ENCODE assay signal across 1 cellular context in the genomic region with DNA sequence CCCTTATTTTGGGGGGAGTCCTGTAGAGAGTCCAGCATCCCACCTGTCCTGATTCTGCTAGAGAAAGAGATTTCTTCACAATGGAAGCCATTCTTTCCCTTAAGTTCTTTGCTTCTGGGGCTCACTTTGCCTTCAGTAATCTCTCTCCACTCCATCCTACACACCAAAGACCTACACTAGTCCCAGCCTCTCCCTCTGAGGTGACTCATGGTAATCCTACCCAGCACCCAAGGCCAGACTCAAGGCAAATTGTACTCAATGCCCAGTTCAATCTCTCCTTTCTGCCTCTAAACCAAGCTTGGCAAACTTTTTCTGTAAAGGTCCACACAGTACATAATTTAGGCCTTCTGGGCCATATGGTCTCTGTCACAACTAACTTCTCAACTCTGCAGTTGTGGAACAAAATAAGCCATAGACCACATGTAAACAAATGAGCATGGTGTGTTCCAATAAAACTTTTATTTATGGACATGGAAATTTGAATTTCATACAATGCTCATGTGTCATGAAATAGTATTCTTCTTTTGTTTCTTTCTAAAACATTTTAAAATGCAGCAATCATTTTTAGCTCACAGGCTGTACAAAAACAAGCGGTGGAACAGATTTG.
TF ChIP-seq lines count a peak whose summit lies in the region.

No MANE protein-coding gene starts in this region.

TF ChIP-seq in WTC11, 78 proteins besides CTCF, POLR2A, EP300 and RAD21:
- TF ChIP-seq, protein P1, sequence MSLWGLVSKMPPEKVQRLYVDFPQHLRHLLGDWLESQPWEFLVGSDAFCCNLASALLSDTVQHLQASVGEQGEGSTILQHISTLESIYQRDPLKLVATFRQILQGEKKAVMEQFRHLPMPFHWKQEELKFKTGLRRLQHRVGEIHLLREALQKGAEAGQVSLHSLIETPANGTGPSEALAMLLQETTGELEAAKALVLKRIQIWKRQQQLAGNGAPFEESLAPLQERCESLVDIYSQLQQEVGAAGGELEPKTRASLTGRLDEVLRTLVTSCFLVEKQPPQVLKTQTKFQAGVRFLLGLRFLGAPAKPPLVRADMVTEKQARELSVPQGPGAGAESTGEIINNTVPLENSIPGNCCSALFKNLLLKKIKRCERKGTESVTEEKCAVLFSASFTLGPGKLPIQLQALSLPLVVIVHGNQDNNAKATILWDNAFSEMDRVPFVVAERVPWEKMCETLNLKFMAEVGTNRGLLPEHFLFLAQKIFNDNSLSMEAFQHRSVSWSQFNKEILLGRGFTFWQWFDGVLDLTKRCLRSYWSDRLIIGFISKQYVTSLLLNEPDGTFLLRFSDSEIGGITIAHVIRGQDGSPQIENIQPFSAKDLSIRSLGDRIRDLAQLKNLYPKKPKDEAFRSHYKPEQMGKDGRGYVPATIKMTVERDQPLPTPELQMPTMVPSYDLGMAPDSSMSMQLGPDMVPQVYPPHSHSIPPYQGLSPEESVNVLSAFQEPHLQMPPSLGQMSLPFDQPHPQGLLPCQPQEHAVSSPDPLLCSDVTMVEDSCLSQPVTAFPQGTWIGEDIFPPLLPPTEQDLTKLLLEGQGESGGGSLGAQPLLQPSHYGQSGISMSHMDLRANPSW (CRISPR knock-in tag; conservative IDR thresholded peaks at IDR 0.05; ENCODE audit: low read depth) = no peak
- no peak for TF ChIP-seq MXD4 (CRISPR knock-in tag; IDR thresholded peaks at IDR 0.05; ENCODE audit: borderline replicate concordance)
- no peak for TF ChIP-seq ZNF121 (CRISPR knock-in tag; IDR thresholded peaks at IDR 0.05)
- TF ChIP-seq, protein P2, sequence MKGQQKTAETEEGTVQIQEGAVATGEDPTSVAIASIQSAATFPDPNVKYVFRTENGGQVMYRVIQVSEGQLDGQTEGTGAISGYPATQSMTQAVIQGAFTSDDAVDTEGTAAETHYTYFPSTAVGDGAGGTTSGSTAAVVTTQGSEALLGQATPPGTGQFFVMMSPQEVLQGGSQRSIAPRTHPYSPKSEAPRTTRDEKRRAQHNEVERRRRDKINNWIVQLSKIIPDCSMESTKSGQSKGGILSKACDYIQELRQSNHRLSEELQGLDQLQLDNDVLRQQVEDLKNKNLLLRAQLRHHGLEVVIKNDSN (CRISPR knock-in tag; IDR thresholded peaks at IDR 0.05) = no peak
- TF ChIP-seq, protein P3, sequence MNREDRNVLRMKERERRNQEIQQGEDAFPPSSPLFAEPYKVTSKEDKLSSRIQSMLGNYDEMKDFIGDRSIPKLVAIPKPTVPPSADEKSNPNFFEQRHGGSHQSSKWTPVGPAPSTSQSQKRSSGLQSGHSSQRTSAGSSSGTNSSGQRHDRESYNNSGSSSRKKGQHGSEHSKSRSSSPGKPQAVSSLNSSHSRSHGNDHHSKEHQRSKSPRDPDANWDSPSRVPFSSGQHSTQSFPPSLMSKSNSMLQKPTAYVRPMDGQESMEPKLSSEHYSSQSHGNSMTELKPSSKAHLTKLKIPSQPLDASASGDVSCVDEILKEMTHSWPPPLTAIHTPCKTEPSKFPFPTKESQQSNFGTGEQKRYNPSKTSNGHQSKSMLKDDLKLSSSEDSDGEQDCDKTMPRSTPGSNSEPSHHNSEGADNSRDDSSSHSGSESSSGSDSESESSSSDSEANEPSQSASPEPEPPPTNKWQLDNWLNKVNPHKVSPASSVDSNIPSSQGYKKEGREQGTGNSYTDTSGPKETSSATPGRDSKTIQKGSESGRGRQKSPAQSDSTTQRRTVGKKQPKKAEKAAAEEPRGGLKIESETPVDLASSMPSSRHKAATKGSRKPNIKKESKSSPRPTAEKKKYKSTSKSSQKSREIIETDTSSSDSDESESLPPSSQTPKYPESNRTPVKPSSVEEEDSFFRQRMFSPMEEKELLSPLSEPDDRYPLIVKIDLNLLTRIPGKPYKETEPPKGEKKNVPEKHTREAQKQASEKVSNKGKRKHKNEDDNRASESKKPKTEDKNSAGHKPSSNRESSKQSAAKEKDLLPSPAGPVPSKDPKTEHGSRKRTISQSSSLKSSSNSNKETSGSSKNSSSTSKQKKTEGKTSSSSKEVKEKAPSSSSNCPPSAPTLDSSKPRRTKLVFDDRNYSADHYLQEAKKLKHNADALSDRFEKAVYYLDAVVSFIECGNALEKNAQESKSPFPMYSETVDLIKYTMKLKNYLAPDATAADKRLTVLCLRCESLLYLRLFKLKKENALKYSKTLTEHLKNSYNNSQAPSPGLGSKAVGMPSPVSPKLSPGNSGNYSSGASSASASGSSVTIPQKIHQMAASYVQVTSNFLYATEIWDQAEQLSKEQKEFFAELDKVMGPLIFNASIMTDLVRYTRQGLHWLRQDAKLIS (CRISPR knock-in tag; IDR thresholded peaks at IDR 0.05; ENCODE audit: borderline replicate concordance) = no peak
- TF ChIP-seq, protein P4, sequence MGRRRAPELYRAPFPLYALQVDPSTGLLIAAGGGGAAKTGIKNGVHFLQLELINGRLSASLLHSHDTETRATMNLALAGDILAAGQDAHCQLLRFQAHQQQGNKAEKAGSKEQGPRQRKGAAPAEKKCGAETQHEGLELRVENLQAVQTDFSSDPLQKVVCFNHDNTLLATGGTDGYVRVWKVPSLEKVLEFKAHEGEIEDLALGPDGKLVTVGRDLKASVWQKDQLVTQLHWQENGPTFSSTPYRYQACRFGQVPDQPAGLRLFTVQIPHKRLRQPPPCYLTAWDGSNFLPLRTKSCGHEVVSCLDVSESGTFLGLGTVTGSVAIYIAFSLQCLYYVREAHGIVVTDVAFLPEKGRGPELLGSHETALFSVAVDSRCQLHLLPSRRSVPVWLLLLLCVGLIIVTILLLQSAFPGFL (CRISPR knock-in tag; IDR thresholded peaks at IDR 0.05; ENCODE audit: borderline replicate concordance) = no peak
- no peak for TF ChIP-seq ZNF138 (CRISPR knock-in tag; conservative IDR thresholded peaks at IDR 0.05)
- TF ChIP-seq SP1 (CRISPR knock-in tag; conservative IDR thresholded peaks at IDR 0.05) = no peak
- TF ChIP-seq ZNF671 (CRISPR knock-in tag; IDR thresholded peaks at IDR 0.05) = no peak
- TF ChIP-seq TCF7 (CRISPR knock-in tag; IDR thresholded peaks at IDR 0.05; ENCODE audit: low read depth) = no peak
